ENCODE assay signal across 22 cellular contexts in genomic region chr2:114659895-114660294, GRCh38.
A peak's percentile ranks its signal among the peaks of the same experiment; 100 is the strongest.
DNase-seq lines count a peak whose midpoint lies in the region; ATAC-seq, FAIRE-seq and TF ChIP-seq lines count a peak whose summit lies in the region.
"Had no signal": no experiment of that assay in that cellular context is flagged by ENCODE, and none has a peak within 500 bp of the region (broad histone marks: within the 10 kb centered on the region; RNA-seq: fewer than 3 reads in every experiment).

No MANE protein-coding gene starts in this region.

- H3K9me3 ChIP-seq in BLaER1 (peaks cover 12% of the 10 kb centered on the region), H1 (ENCODE audit: insufficient read depth in 2 of 2, low read depth in 1 of 2, low read length in 1 of 2) (no peaks in the 10 kb centered on the region)
- H3K9me3 ChIP-seq in CD8-positive, alpha-beta T cell (ENCODE audit: low read length) = no peaks in the 10 kb centered on the region

- H3K4me1 ChIP-seq in BLaER1 = peaks cover 9% of the 10 kb centered on the region
- peaks cover 5% of the 10 kb centered on the region for H3K4me1 ChIP-seq in CD8-positive, alpha-beta T cell (ENCODE audit: insufficient read depth, low read length)
- H3K4me1 ChIP-seq in H1 (replicated peaks in 1 of 4; ENCODE audit: control insufficient read depth in 3 of 4, insufficient read depth in 4 of 4, low read length in 3 of 4) = peaks cover 0 to 4% (median 0%) of the 10 kb centered on the region in 4 experiments; a peak in 1 of 7 replicates
- H3K4me1 ChIP-seq: A549 had no signal

- no peak overlapping the region for H3K56ac ChIP-seq in H1 (replicated peaks; ENCODE audit: insufficient read length, low read depth, low read length)

- intact Hi-C loops in CD8-positive, alpha-beta T cell (cut with DNase I, micrococcal nuclease) = no loop called here

- no peak for ATAC-seq in CD8-positive, alpha-beta T cell
- ATAC-seq in HG02840 (IDR thresholded peaks at IDR 0.05; ENCODE audit: low FRiP score, unreplicated experiment) = no peak
- ATAC-seq: A549, GM12878, HCT116 had no signal

- peak overlapping the region; percentile 25 for H3K4me2 ChIP-seq in BLaER1
- H3K4me2 ChIP-seq in H1 (ENCODE audit: insufficient read depth in 1 of 2, low read depth in 2 of 2, low read length in 2 of 2) = no peak overlapping the region
- H3K4me2 ChIP-seq: A549 had no signal

- no peak for DNase-seq in CD8-positive, alpha-beta T cell
- DNase-seq in KG1 (lab: John Stamatoyannopoulos, UW) (peak; percentile 58), H1 (ENCODE audit: low read depth in 1 of 2, low spot score in 2 of 2) (no peak), NCI-H524 treated with DMSO at 0.1 percent for 48 hours (lab: John Stamatoyannopoulos, UW) (no peak), G401 (ENCODE audit: low spot score) (no peak), NOMO-1 (lab: John Stamatoyannopoulos, UW; ENCODE audit: unreplicated experiment in 2 of 2) (no peak)
- DNase-seq: 8988T; Calu3; CD4-positive, alpha-beta T cell; COR-L47; DMS53; DMS79 treated with DMSO at 0.1 percent for 48 hours; GDM1; GM23248; H9 had no signal

- peaks cover 14% of the 10 kb centered on the region for H3K27me3 Mint-ChIP-seq in CD8-positive, alpha-beta T cell (ENCODE audit: low read depth)

- no peak overlapping the region for H2BK12ac ChIP-seq in H1 (ENCODE audit: low read depth, low read length)

- H3K4me3 Mint-ChIP-seq in CD8-positive, alpha-beta T cell = no peak overlapping the region
- H3K4me3 Mint-ChIP-seq: CD14-positive monocyte; CD4-positive, alpha-beta T cell; H9 had no signal

- no peak overlapping the region for H4K8ac ChIP-seq in H1 (ENCODE audit: extremely low read depth, insufficient read depth, low read length)

- no peaks in the 10 kb centered on the region for H3K79me1 ChIP-seq in H1 (ENCODE audit: low read depth, low read length)

- H2BK20ac ChIP-seq in H1 (ENCODE audit: low read length) = no peak overlapping the region

- H3K36me3 ChIP-seq in BLaER1 (no peaks in the 10 kb centered on the region), H1 (ENCODE audit: control insufficient read depth in 2 of 4, insufficient read depth in 4 of 4, low read length in 3 of 4) (no peaks in the 10 kb centered on the region)
- H3K36me3 ChIP-seq in CD8-positive, alpha-beta T cell (ENCODE audit: insufficient read depth, low read length) = no peaks in the 10 kb centered on the region

- H3K4me1 Mint-ChIP-seq in CD8-positive, alpha-beta T cell (ENCODE audit: low read depth) = peaks cover 16% of the 10 kb centered on the region

- H3K79me2 ChIP-seq in H1 (ENCODE audit: control insufficient read depth in 1 of 2, insufficient read depth in 2 of 2, low read length in 2 of 2) = no peaks in the 10 kb centered on the region

- no peak for TF ChIP-seq EP300 in H1 (IDR thresholded peaks at IDR 0.05; ENCODE audit: borderline replicate concordance in 1 of 2, low read depth in 2 of 2, low read length in 2 of 2)

- FAIRE-seq in H1 (lab: Jason Lieb, UNC) = no peak
- FAIRE-seq: A549, GM12878, GM19239 had no signal

- H3K27ac Mint-ChIP-seq in CD8-positive, alpha-beta T cell = peak overlapping the region; percentile 3
- H3K27ac Mint-ChIP-seq: CD14-positive monocyte; CD4-positive, alpha-beta T cell; H9 had no signal

- H3K9me3 Mint-ChIP-seq in CD8-positive, alpha-beta T cell = peaks cover 3% of the 10 kb centered on the region
- H3K9me3 Mint-ChIP-seq: H9 had no signal

- H4K20me1 ChIP-seq in BLaER1 (no peaks in the 10 kb centered on the region), H1 (replicated peaks in 1 of 2; ENCODE audit: control insufficient read depth in 1 of 2, insufficient read depth in 2 of 2, low read length in 2 of 2) (no peaks in the 10 kb centered on the region)

- WGBS in H1 (ENCODE audit: extremely low coverage in 1 of 2, insufficient coverage in 1 of 2, insufficient read length in 1 of 2, insufficient replicate concordance in 2 of 2, low coverage in 1 of 2, low lambda C conversion rate in 2 of 2, missing lambda C conversion rate in 1 of 2), 2 experiments = 93% methylated on average over 1 of the region's 1 CpG; no CpG with 5 or more reads in 1 of the 2 experiments

- no peak overlapping the region for H3K23ac ChIP-seq in H1 (ENCODE audit: insufficient read length)

- no peak overlapping the region for H3K14ac ChIP-seq in H1 (ENCODE audit: insufficient read length)

- H2BK15ac ChIP-seq in H1 (ENCODE audit: low read length) = no peak overlapping the region

- H3K27ac ChIP-seq in BLaER1 (no peak overlapping the region), H1 (ENCODE audit: low read depth, low read length) (no peak overlapping the region)
- no peak overlapping the region for H3K27ac ChIP-seq in CD8-positive, alpha-beta T cell (ENCODE audit: low read depth, low read length)
- H3K27ac ChIP-seq: A549, GM23248 had no signal

- H3K18ac ChIP-seq in H1 (ENCODE audit: extremely low read depth, low read length) = no peak overlapping the region

- TF ChIP-seq RAD21 in H1 (IDR thresholded peaks at IDR 0.05 in 1 of 2, conservative IDR thresholded peaks at IDR 0.05 in 1 of 2; ENCODE audit: low read depth in 2 of 2, low read length in 2 of 2) = no peak

- no peak overlapping the region for H4K91ac ChIP-seq in H1 (replicated peaks; ENCODE audit: insufficient read length, low read length)

- H3K4me3 ChIP-seq in BLaER1 = no peak overlapping the region
- no peak overlapping the region for H3K4me3 ChIP-seq in CD8-positive, alpha-beta T cell (ENCODE audit: low read depth, low read length)
- no peak overlapping the region for H3K4me3 ChIP-seq in H1 (ENCODE audit: extremely low read depth in 1 of 4, insufficient read depth in 2 of 4, low read depth in 3 of 4, low read length in 4 of 4)
- H3K4me3 ChIP-seq: A549, GM12878, GM23248 had no signal

- no peak overlapping the region for H2AK5ac ChIP-seq in H1 (ENCODE audit: low read depth, low read length)

- POLR2A ChIA-PET in CD8-positive, alpha-beta T cell (lab: Charles Lee) = no interaction called here
- POLR2A ChIA-PET in H1 (lab: Charles Lee; ENCODE audit: partially characterized antibody) = no interaction called here

- CTCF ChIA-PET in CD8-positive, alpha-beta T cell (lab: Charles Lee) = no interaction called here
- CTCF ChIA-PET in H1 (lab: Charles Lee; ENCODE audit: partially characterized antibody) = no interaction called here

- H2BK5ac ChIP-seq in H1 (ENCODE audit: low read depth, low read length) = no peak overlapping the region

- H3K9ac ChIP-seq in BLaER1 (no peak overlapping the region), H1 (replicated peaks in 1 of 4; ENCODE audit: extremely low read depth in 1 of 4, low read depth in 3 of 4, low read length in 3 of 4) (no peak overlapping the region)
- H3K9ac ChIP-seq: GM23248 had no signal

- no peaks in the 10 kb centered on the region for H3K27me3 ChIP-seq in BLaER1
- H3K27me3 ChIP-seq in CD8-positive, alpha-beta T cell (ENCODE audit: insufficient read depth, low read length) = no peaks in the 10 kb centered on the region
- H3K27me3 ChIP-seq in H1 (replicated peaks in 1 of 4; ENCODE audit: control insufficient read depth in 3 of 4, extremely low read depth in 1 of 4, insufficient read depth in 3 of 4, low read length in 3 of 4) = no peaks in the 10 kb centered on the region

- in situ Hi-C loops in G401 (cut with HindIII; ENCODE audit: low sequenced_read_pairs) = no loop called here

- H3K36me3 Mint-ChIP-seq in CD8-positive, alpha-beta T cell = no peaks in the 10 kb centered on the region
- H3K36me3 Mint-ChIP-seq: CD14-positive monocyte had no signal

- H2AFZ ChIP-seq in H1 (ENCODE audit: low read length) = 0 out of 2 replicates have a peak overlapping the region, but pooled peaks have one; percentile 57
- H2AFZ ChIP-seq: GM23248 had no signal

- H3K4ac ChIP-seq in H1 (replicated peaks; ENCODE audit: insufficient read length, low read depth, low read length) = no peak overlapping the region

- no peak for TF ChIP-seq POLR2A in H1 (IDR thresholded peaks at IDR 0.05; ENCODE audit: control extremely low read depth in 1 of 2, low read depth in 2 of 2, low read length in 2 of 2)

- TF ChIP-seq CTCF in CD8-positive, alpha-beta T cell (IDR thresholded peaks at IDR 0.05) = no peak
- TF ChIP-seq CTCF in H1 (IDR thresholded peaks at IDR 0.05; ENCODE audit: control extremely low read depth in 1 of 3, insufficient read depth in 1 of 3, low read depth in 1 of 3, low read length in 3 of 3) = no peak

- no peaks in the 10 kb centered on the region for H3K23me2 ChIP-seq in H1 (ENCODE audit: low read depth, low read length)

- no peak overlapping the region for H2BK120ac ChIP-seq in H1 (replicated peaks; ENCODE audit: low read depth, low read length)

- no peak overlapping the region for H4K5ac ChIP-seq in H1 (ENCODE audit: insufficient read length, low read depth, low read length)

TF ChIP-seq in H1, 55 proteins besides CTCF, POLR2A, EP300 and RAD21:
- TF ChIP-seq CHD1 (IDR thresholded peaks at IDR 0.05; ENCODE audit: low read depth, low read length) (no peak), CHD2 (IDR thresholded peaks at IDR 0.05; ENCODE audit: low read length) (no peak), CTBP2 (IDR thresholded peaks at IDR 0.05; ENCODE audit: borderline replicate concordance, insufficient read depth, insufficient read length, low read length) (no peak), SAP30 (IDR thresholded peaks at IDR 0.05; ENCODE audit: insufficient read depth, insufficient replicate concordance, low read length) (no peak), RBBP5 (IDR thresholded peaks at IDR 0.05; ENCODE audit: borderline replicate concordance, low read depth, low read length) (no peak), SUZ12 (IDR thresholded peaks at IDR 0.05; ENCODE audit: low read length) (no peak), SRF (IDR thresholded peaks at IDR 0.05; ENCODE audit: low read depth, low read length) (no peak), JUND (IDR thresholded peaks at IDR 0.05; ENCODE audit: low read length) (no peak), HDAC6 (IDR thresholded peaks at IDR 0.05; ENCODE audit: low read depth, low read length) (no peak)
- TF ChIP-seq, protein P1, sequence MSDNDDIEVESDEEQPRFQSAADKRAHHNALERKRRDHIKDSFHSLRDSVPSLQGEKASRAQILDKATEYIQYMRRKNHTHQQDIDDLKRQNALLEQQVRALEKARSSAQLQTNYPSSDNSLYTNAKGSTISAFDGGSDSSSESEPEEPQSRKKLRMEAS (IDR thresholded peaks at IDR 0.05) = no peak
